In genomic region chr15:101411588-101411987, GRCh38 we compare ENCODE assay signal across 23 cellular contexts.
DNase-seq lines count a peak whose midpoint lies in the region; ATAC-seq and TF ChIP-seq lines count a peak whose summit lies in the region.
"Had no signal": no experiment of that assay in that cellular context is flagged by ENCODE, and none has a peak within 500 bp of the region (broad histone marks: within the 10 kb centered on the region; RNA-seq: fewer than 3 reads in every experiment).

No MANE protein-coding gene starts in this region.

- H4K5ac ChIP-seq in H9 (ENCODE audit: insufficient read length, low read depth, low read length): no peak overlapping the region

- H3K79me1 ChIP-seq in H9 (ENCODE audit: insufficient read depth, low read depth, low read length, poor library complexity, severe bottlenecking): no peaks in the 10 kb centered on the region

- H3K9ac ChIP-seq in H9 (ENCODE audit: extremely low read depth, insufficient read length, low read length): no peak overlapping the region
- H3K9ac ChIP-seq: BLaER1 had no signal

- TF ChIP-seq CTCF in H9 (conservative IDR thresholded peaks at IDR 0.05) (no peak), stomach (IDR thresholded peaks at IDR 0.05) (no peak)

- no peak overlapping the region for H2BK15ac ChIP-seq in H9 (ENCODE audit: low read depth, low read length)

- no peaks in the 10 kb centered on the region for H3K36me3 Mint-ChIP-seq in activated CD8-positive, alpha-beta memory T cell treated with anti-CD3 and anti-CD28 coated beads, Interleukin-2, amount 10 ng/mL, durations not matched to agents 7 days and 5 days
- peaks cover 0 to 5% (median 0%) of the 10 kb centered on the region in 3 experiments; a peak in 1 of 7 replicates for H3K36me3 Mint-ChIP-seq in H9 (ENCODE audit: insufficient read depth in 1 of 3, low read depth in 3 of 3)
- H3K36me3 Mint-ChIP-seq: CD4-positive, CD25-positive, alpha-beta regulatory T cell; CD8-positive, alpha-beta T cell had no signal

- no peak overlapping the region for H2BK5ac ChIP-seq in H9 (ENCODE audit: insufficient read length, low read length)

- no peak overlapping the region for H2BK120ac ChIP-seq in H9 (ENCODE audit: low read depth, low read length, poor library complexity, severe bottlenecking)

- H3K18ac ChIP-seq in H9 (ENCODE audit: insufficient read length, low read depth, low read length): no peak overlapping the region

- H2AK5ac ChIP-seq in H9 (ENCODE audit: insufficient read length, low read length): no peak overlapping the region

- no peaks in the 10 kb centered on the region for H3K36me3 ChIP-seq in stomach
- H3K36me3 ChIP-seq: BLaER1, HAP-1 had no signal

- no peak for TF ChIP-seq EP300 in stomach (IDR thresholded peaks at IDR 0.05)

- no peaks in the 10 kb centered on the region for H3K9me3 ChIP-seq in H9 (ENCODE audit: control insufficient read depth, low read depth, low read length)
- no peaks in the 10 kb centered on the region for H3K9me3 ChIP-seq in stomach
- H3K9me3 ChIP-seq: A549, Caco-2, HAP-1 had no signal

- H4K20me1 ChIP-seq in H9 (ENCODE audit: control insufficient read depth, insufficient read depth, insufficient read length): no peaks in the 10 kb centered on the region
- H4K20me1 ChIP-seq: BLaER1 had no signal

- no peak overlapping the region; the same call in 1 of the 2 replicates for H3K14ac ChIP-seq in H9 (ENCODE audit: insufficient read depth, low read length)

- no peaks in the 10 kb centered on the region for H3K4me1 ChIP-seq in H9 (ENCODE audit: insufficient read depth, low read length)
- H3K4me1 ChIP-seq in stomach: no peaks in the 10 kb centered on the region
- H3K4me1 ChIP-seq: A549, Caco-2, HAP-1 had no signal

- intact Hi-C loops in stomach (cut with DNase I; ENCODE audit: low total_unique reads): no loop called here

- H3K56ac ChIP-seq in H9 (ENCODE audit: insufficient read length, low read depth, low read length): no peak overlapping the region

- H3K79me2 ChIP-seq in H9 (ENCODE audit: insufficient read depth, low read length): no peaks in the 10 kb centered on the region

- no peak overlapping the region for H3K4me3 ChIP-seq in stomach
- H3K4me3 ChIP-seq: A549, BLaER1, GM12878, GM23338, HAP-1 had no signal

- no peak overlapping the region for H2BK12ac ChIP-seq in H9 (ENCODE audit: insufficient read length, low read depth, low read length)

- H3K4me1 Mint-ChIP-seq in activated CD8-positive, alpha-beta memory T cell treated with anti-CD3 and anti-CD28 coated beads, Interleukin-2, amount 10 ng/mL, durations not matched to agents 7 days and 5 days: peaks cover 2% of the 10 kb centered on the region
- H3K4me1 Mint-ChIP-seq in H9: peaks cover 21 to 29% of the 10 kb centered on the region in 2 experiments
- H3K4me1 Mint-ChIP-seq: CD4-positive, CD25-positive, alpha-beta regulatory T cell had no signal

- H3K27ac ChIP-seq in H9 (ENCODE audit: insufficient read length, low read depth, low read length) (no peak overlapping the region), stomach (no peak overlapping the region)
- H3K27ac ChIP-seq: A549, BLaER1, C4-2B had no signal

- no peak for ATAC-seq in activated CD8-positive, alpha-beta memory T cell treated with anti-CD3 and anti-CD28 coated beads, Interleukin-2, amount 10 ng/mL, durations not matched to agents 7 days and 5 days
- ATAC-seq in GM21786 (IDR thresholded peaks at IDR 0.05; ENCODE audit: unreplicated experiment): no peak
- ATAC-seq: A549; CD8-positive, alpha-beta T cell; GM12878; GM23338 had no signal

- H4K8ac ChIP-seq in H9 (replicated peaks; ENCODE audit: insufficient read length, low read depth, low read length): no peak overlapping the region

- no peak overlapping the region for H3T11ph ChIP-seq in H9 (ENCODE audit: low read length)

- H3K27ac Mint-ChIP-seq in activated CD8-positive, alpha-beta memory T cell treated with anti-CD3 and anti-CD28 coated beads, Interleukin-2, amount 10 ng/mL, durations not matched to agents 7 days and 5 days: no peak overlapping the region
- no peak overlapping the region for H3K27ac Mint-ChIP-seq in H9
- H3K27ac Mint-ChIP-seq: CD4-positive, CD25-positive, alpha-beta regulatory T cell; CD8-positive, alpha-beta T cell; GM23338; HFFc6 had no signal

- no CpG with 5 or more reads among the region's 10 CpGs for WGBS in H9 (ENCODE audit: extremely low coverage, insufficient read length, low lambda C conversion rate)
- 89 to 95% (median 94%) methylated on average over 8 to 10 of the region's 10 CpGs for WGBS in stomach, 5 donors

- H3K4me2 ChIP-seq in H9 (ENCODE audit: insufficient read depth, insufficient read length, low read length): no peak overlapping the region
- H3K4me2 ChIP-seq: A549, BLaER1, GM23338 had no signal

- H3K27me3 ChIP-seq in H9 (ENCODE audit: insufficient read depth, low read length) (no peaks in the 10 kb centered on the region), stomach (no peaks in the 10 kb centered on the region)
- H3K27me3 ChIP-seq: BLaER1 had no signal

- peaks cover 24% of the 10 kb centered on the region for H3K27me3 Mint-ChIP-seq in activated CD8-positive, alpha-beta memory T cell treated with anti-CD3 and anti-CD28 coated beads, Interleukin-2, amount 10 ng/mL, durations not matched to agents 7 days and 5 days
- peaks cover 4% of the 10 kb centered on the region for H3K27me3 Mint-ChIP-seq in H9 (ENCODE audit: low read depth)

- no peak overlapping the region for H2BK20ac ChIP-seq in H9 (ENCODE audit: low read depth, low read length, poor library complexity, severe bottlenecking)

- no peak overlapping the region for H3K23ac ChIP-seq in H9 (ENCODE audit: insufficient read length, low read depth, low read length)

- H2AFZ ChIP-seq in H9 (ENCODE audit: low read length): no peak overlapping the region
- H2AFZ ChIP-seq: GM23338 had no signal

- no peak overlapping the region for H4K91ac ChIP-seq in H9 (ENCODE audit: insufficient read length, low read depth, low read length)

- no peaks in the 10 kb centered on the region for H3K9me3 Mint-ChIP-seq in activated CD8-positive, alpha-beta memory T cell treated with anti-CD3 and anti-CD28 coated beads, Interleukin-2, amount 10 ng/mL, durations not matched to agents 7 days and 5 days (ENCODE audit: low read depth)
- peaks cover 3 to 6% of the 10 kb centered on the region in 2 experiments; a peak in 3 of 5 replicates for H3K9me3 Mint-ChIP-seq in H9
- H3K9me3 Mint-ChIP-seq: CD8-positive, alpha-beta T cell; HFFc6 had no signal

- H3K4me3 Mint-ChIP-seq in activated CD8-positive, alpha-beta memory T cell treated with anti-CD3 and anti-CD28 coated beads, Interleukin-2, amount 10 ng/mL, durations not matched to agents 7 days and 5 days: no peak overlapping the region
- no peak overlapping the region for H3K4me3 Mint-ChIP-seq in H9
- H3K4me3 Mint-ChIP-seq: CD4-positive, CD25-positive, alpha-beta regulatory T cell; CD8-positive, alpha-beta T cell; GM23338; HFFc6 had no signal

- CTCF ChIA-PET in activated CD8-positive, alpha-beta memory T cell treated with anti-CD3 and anti-CD28 coated beads, Interleukin-2, amount 10 ng/mL, durations not matched to agents 7 days and 5 days (lab: Charles Lee): no interaction called here

- no peak overlapping the region for H3K4ac ChIP-seq in H9 (ENCODE audit: low read depth, low read length)

- TF ChIP-seq POLR2A in stomach (IDR thresholded peaks at IDR 0.05): no peak

- H3K23me2 ChIP-seq in H9 (ENCODE audit: insufficient read length, low read depth, low read length, poor library complexity, severe bottlenecking): no peaks in the 10 kb centered on the region

- DNase-seq in activated CD8-positive, alpha-beta memory T cell treated with anti-CD3 and anti-CD28 coated beads, Interleukin-2, amount 10 ng/mL, durations not matched to agents 7 days and 5 days: peak; percentile 34
- DNase-seq in activated CD8-positive, alpha-beta memory T cell treated with anti-CD3 and anti-CD28 coated beads, Interleukin-2, amount 50 U/mL, for 4 hours: no peak
- peak; percentile 19 for DNase-seq in H9
- peak; percentile 35 for DNase-seq in islet precursor cell
- peak; percentile 10 for DNase-seq in stomach
- no peak for DNase-seq in AG08396 (ENCODE audit: low spot score)
- DNase-seq in amygdala (lab: John Stamatoyannopoulos, UW): no peak
- DNase-seq: 8988T; ACHN; Caco-2; CD4-positive, CD25-positive, alpha-beta regulatory T cell; DMS153; DND-41; GDM1; HFFc6 had no signal

Comparison
In these comparisons a context has a peak if more than half of its experiments do, and no peak if none do; other contexts are left out.
1. DNase-seq: peak in activated CD8-positive, alpha-beta memory T cell treated with anti-CD3 and anti-CD28 coated beads, Interleukin-2, amount 10 ng/mL, durations not matched to agents 7 days and 5 days (single experiment), H9 (single experiment), islet precursor cell (single experiment) and stomach (single experiment); none in activated CD8-positive, alpha-beta memory T cell treated with anti-CD3 and anti-CD28 coated beads, Interleukin-2, amount 50 U/mL, for 4 hours (single experiment), AG08396 (single experiment) and amygdala (0 of 56).